In genomic region chr16:8674413-8675022, GRCh38 we compare ENCODE assay signal across 8 cellular contexts. TPM values are rescaled to one million over a fixed set of nuclear protein-coding genes. Genes with fewer than 3 reads are reported as not detected.
DNase-seq lines count a peak whose midpoint lies in the region; ATAC-seq, FAIRE-seq and TF ChIP-seq lines count a peak whose summit lies in the region.

Gene ABAT, plus strand, starts transcription at chr16:8674617. Its CDS starts 61,123 bp downstream, at chr16:8735740.

- peaks cover 21% of the 10 kb centered on the region for H3K27me3 Mint-ChIP-seq in GM23338 (ENCODE audit: insufficient read depth, low read depth, poor library complexity)

- H3K79me2 ChIP-seq in GM23338 (replicated peaks; ENCODE audit: insufficient read depth) (no peaks in the 10 kb centered on the region), Karpas-422 (ENCODE audit: low read length) (no peaks in the 10 kb centered on the region)

- DNase-seq in ELF-1 (ENCODE audit: low read depth, low spot score) (peak; percentile 83), GM23338 (ENCODE audit: low spot score) (peak; percentile 91), Karpas-422 (peak; percentile 96), SJCRH30 (peak; percentile 87 to 89), frontal cortex (ENCODE audit: low spot score in 2 of 2) (peak; percentile 94 to 99), nucleus accumbens (lab: John Stamatoyannopoulos, UW) (peak; percentile 45 to 96 (median 88)), superior temporal gyrus (ENCODE audit: extremely low spot score) (peak; percentile 92)
- peak; percentile 88 for DNase-seq in activated naive CD4-positive, alpha-beta T cell treated with Interleukin-2 at 50 U/mL for 16 hours

- FAIRE-seq in frontal cortex (lab: Jason Lieb, UNC), result no peak

- no peaks in the 10 kb centered on the region for H3K9me3 Mint-ChIP-seq in GM23338

- no peaks in the 10 kb centered on the region for H3K36me3 Mint-ChIP-seq in GM23338 (ENCODE audit: low read depth)

- H3K4me2 ChIP-seq in GM23338 (peak within 1 kb of the TSS; percentile 92), Karpas-422 (ENCODE audit: low read depth, low read length, poor library complexity, severe bottlenecking) (peak within 1 kb of the TSS; percentile 98)

- H3K9ac ChIP-seq in Karpas-422 (ENCODE audit: low read length), result peak within 1 kb of the TSS; percentile 82

- H3K4me1 ChIP-seq in GM23338 (ENCODE audit: insufficient read depth) (peaks cover 9% of the 10 kb centered on the region), Karpas-422 (ENCODE audit: low read length) (peaks cover 21% of the 10 kb centered on the region), SJCRH30 (peaks cover 15% of the 10 kb centered on the region; the same call in 1 of the 2 replicates)

- H3K9me2 ChIP-seq in GM23338 (ENCODE audit: insufficient read depth), result no peaks in the 10 kb centered on the region
- no peaks in the 10 kb centered on the region for H3K9me2 ChIP-seq in Karpas-422 (replicated peaks; ENCODE audit: insufficient read depth, low read length)

- H3F3A ChIP-seq in GM23338 (replicated peaks; ENCODE audit: low read depth), result no peaks in the 10 kb centered on the region

- H3K27me3 ChIP-seq in GM23338 (ENCODE audit: insufficient read depth) (peaks cover 18% of the 10 kb centered on the region), Karpas-422 (ENCODE audit: low read length) (no peaks in the 10 kb centered on the region), SJCRH30 (no peaks in the 10 kb centered on the region)

- H3K27ac Mint-ChIP-seq in GM23338, result no peak within 1 kb of the TSS

- H3K27ac ChIP-seq in GM23338 (ENCODE audit: low read depth), result no peak within 1 kb of the TSS
- H3K27ac ChIP-seq in Karpas-422 (ENCODE audit: low read length), result no peak within 1 kb of the TSS
- peak within 1 kb of the TSS; percentile 33; the same call in 1 of the 2 replicates for H3K27ac ChIP-seq in SJCRH30

- H3K9me3 ChIP-seq in Karpas-422 (ENCODE audit: low read length) (0 out of 2 replicates have a peak, but pooled peaks cover 2% of the 10 kb centered on the region), SJCRH30 (replicated peaks) (no peaks in the 10 kb centered on the region)

- H2AFZ ChIP-seq in GM23338 (peak within 1 kb of the TSS; percentile 97), Karpas-422 (ENCODE audit: low read length) (peak within 1 kb of the TSS; percentile 98)

- H3K4me3 Mint-ChIP-seq in GM23338, result peak within 1 kb of the TSS; percentile 79

- H3K36me3 ChIP-seq in GM23338 (ENCODE audit: insufficient read depth) (no peaks in the 10 kb centered on the region), Karpas-422 (ENCODE audit: insufficient read depth, low read length) (no peaks in the 10 kb centered on the region), SJCRH30 (no peaks in the 10 kb centered on the region)

- no peak for TF ChIP-seq CTCF in GM23338 (conservative IDR thresholded peaks at IDR 0.05; ENCODE audit: low read depth in 2 of 2)

- H4K20me1 ChIP-seq in GM23338 (replicated peaks; ENCODE audit: insufficient read depth) (no peaks in the 10 kb centered on the region), Karpas-422 (ENCODE audit: insufficient read depth, low read depth, low read length) (peaks cover 4% of the 10 kb centered on the region; the same call in 1 of the 2 replicates)

- H3K4me3 ChIP-seq in GM23338 (peak within 1 kb of the TSS; percentile 88), Karpas-422 (ENCODE audit: low read length) (peak within 1 kb of the TSS; percentile 91), SJCRH30 (peak within 1 kb of the TSS; percentile 89)

- peak; percentile 97 for ATAC-seq in GM23338

- peaks cover 18% of the 10 kb centered on the region for H3K4me1 Mint-ChIP-seq in GM23338

TF ChIP-seq in GM23338, 12 proteins besides CTCF, POLR2A, EP300 and RAD21:
- no peak for TF ChIP-seq NANOG (IDR thresholded peaks at IDR 0.05; ENCODE audit: borderline replicate concordance)
- peak; percentile 74 for TF ChIP-seq POLR2AphosphoS5 (IDR thresholded peaks at IDR 0.05; ENCODE audit: low read depth)

RNA-seq across cellular contexts. Expression of gene ABAT, which starts in this region (rescaled TPM):
- total RNA-seq in GM23338 (2014; rRNA removed; shearing (Covaris generic)), result 3.8 and 8.8 TPM in 2 replicates
- polyA plus RNA-seq in GM23338 (2016; fragmentation: Nextera tagmentation; extraction: Ambion mirVana), result 4.4 TPM in 2 replicates
- 8.2 TPM in 2 replicates for total RNA-seq in Karpas-422 (2014; rRNA removed; shearing (Covaris generic); ENCODE audit: low replicate concordance)
- total RNA-seq in SJCRH30 (2014; rRNA removed; shearing (Covaris generic)), result 79.1 and 80.0 TPM in 2 replicates
- total RNA-seq in frontal cortex, result 110 TPM
